Comparison of ENCODE assay signal across 23 cellular contexts in the genomic region with DNA sequence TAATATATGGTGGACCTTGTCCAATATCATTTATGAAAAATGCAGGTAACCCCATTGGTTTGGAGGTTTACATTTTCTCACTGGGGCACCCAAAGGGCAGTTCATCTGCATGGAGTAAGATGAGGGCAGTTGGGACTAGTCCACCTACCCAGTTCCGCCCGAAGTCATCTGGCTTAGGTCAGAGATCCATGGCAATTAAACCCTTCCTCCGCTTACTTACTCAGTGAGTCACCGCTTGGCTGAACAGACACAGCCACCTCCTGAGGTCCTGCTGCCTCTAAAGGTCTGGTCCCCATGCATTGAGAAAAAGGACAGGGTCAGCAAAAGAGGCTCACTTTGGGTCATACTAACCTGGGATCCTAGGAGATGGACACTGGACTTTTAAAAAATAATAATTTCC.
DNase-seq lines count a peak whose midpoint lies in the region; ATAC-seq and TF ChIP-seq lines count a peak whose summit lies in the region.
"Had no signal": no experiment of that assay in that cellular context is flagged by ENCODE, and none has a peak within 500 bp of the region (broad histone marks: within the 10 kb centered on the region; RNA-seq: fewer than 3 reads in every experiment).

No MANE protein-coding gene starts in this region.

- H3K4me3 ChIP-seq in brain microvascular endothelial cell (ENCODE audit: low read depth, low read length): no peak overlapping the region
- H3K4me3 ChIP-seq: gastrocnemius medialis, lung, SK-N-MC, upper lobe of right lung had no signal

- DNase-seq in A172 (ENCODE audit: low spot score): peak; percentile 48
- DNase-seq in HK-2 (ENCODE audit: unreplicated experiment): peak; percentile 13
- peak; percentile 16 for DNase-seq in brain microvascular endothelial cell
- peak; percentile 25 for DNase-seq in glomerular visceral epithelial cell (ENCODE audit: extremely low spot score)
- DNase-seq: activated CD4-positive, alpha-beta T cell treated with anti-CD3 and anti-CD28 coated beads, Interleukin-2, amount 50 U/mL, for 1 hour; activated naive CD8-positive, alpha-beta T cell treated with anti-CD3 and anti-CD28 coated beads for 36 hours; activated T-cell treated with anti-CD3 and anti-CD28 coated beads, Interleukin-2, amount 50 U/mL, for 4 hours; DMS79 treated with DMSO at 0.1 percent for 48 hours; effector memory CD4-positive, alpha-beta T cell; gastrocnemius medialis; Karpas-422; NCI-H146; stimulated activated CD4-positive, alpha-beta T cell treated with anti-CD3 and anti-CD28 coated beads, Interleukin-15, amount 100 ng/mL, for 24 hours; stimulated activated naive CD8-positive, alpha-beta T cell treated with anti-CD3 and anti-CD28 coated beads, Interleukin-15, Interleukin-2, amounts not matched to agents 100 U/mL and 50 U/mL, for 24 hours; upper lobe of right lung had no signal

- in situ Hi-C loops in brain microvascular endothelial cell (cut with HindIII; ENCODE audit: low pct_ligation_motif_present, low sequenced_read_pairs): no loop called here

- no peak for ATAC-seq in activated T-helper 17 cell treated with anti-CD3 and anti-CD28 coated beads, Interleukin-2, amount 50 U/mL, for 72 hours (replicated peaks)
- no peak for ATAC-seq in HG02852 (IDR thresholded peaks at IDR 0.05; ENCODE audit: unreplicated experiment)
- no peak for ATAC-seq in HG03139 (IDR thresholded peaks at IDR 0.05; ENCODE audit: unreplicated experiment)
- ATAC-seq in GM19328 (IDR thresholded peaks at IDR 0.05; ENCODE audit: unreplicated experiment): no peak
- ATAC-seq: activated T-cell treated with anti-CD3 and anti-CD28 coated beads, Interleukin-2, amount 50 U/mL, for 4 hours; gastrocnemius medialis; stimulated activated naive CD8-positive, alpha-beta T cell treated with anti-CD3 and anti-CD28 coated beads, Interleukin-15, Interleukin-2, amounts not matched to agents 100 U/mL and 50 U/mL, for 24 hours; upper lobe of right lung had no signal

- H3K4me3 Mint-ChIP-seq in activated T-helper 17 cell treated with anti-CD3 and anti-CD28 coated beads, Interleukin-2, amount 50 U/mL, for 72 hours: no peak overlapping the region
- H3K4me3 Mint-ChIP-seq: activated naive CD8-positive, alpha-beta T cell treated with anti-CD3 and anti-CD28 coated beads for 36 hours; activated T-cell treated with anti-CD3 and anti-CD28 coated beads, Interleukin-2, amount 50 U/mL, for 4 hours; CD14-positive monocyte had no signal

- H3K9me3 Mint-ChIP-seq in activated T-helper 17 cell treated with anti-CD3 and anti-CD28 coated beads, Interleukin-2, amount 50 U/mL, for 72 hours: peaks cover 2% of the 10 kb centered on the region
- H3K9me3 Mint-ChIP-seq: activated naive CD8-positive, alpha-beta T cell treated with anti-CD3 and anti-CD28 coated beads for 36 hours; activated T-cell treated with anti-CD3 and anti-CD28 coated beads, Interleukin-2, amount 50 U/mL, for 4 hours had no signal

- no peaks in the 10 kb centered on the region for H3K4me1 Mint-ChIP-seq in activated T-helper 17 cell treated with anti-CD3 and anti-CD28 coated beads, Interleukin-2, amount 50 U/mL, for 72 hours
- H3K4me1 Mint-ChIP-seq: activated naive CD8-positive, alpha-beta T cell treated with anti-CD3 and anti-CD28 coated beads for 36 hours; CD14-positive monocyte had no signal

- H3K27ac ChIP-seq in brain microvascular endothelial cell: no peak overlapping the region
- H3K27ac ChIP-seq: 22Rv1, gastrocnemius medialis, SK-N-MC, upper lobe of right lung had no signal

- H3K36me3 ChIP-seq in brain microvascular endothelial cell (replicated peaks): no peaks in the 10 kb centered on the region
- H3K36me3 ChIP-seq: gastrocnemius medialis, upper lobe of right lung had no signal

- no peak for TF ChIP-seq CTCF in brain microvascular endothelial cell (IDR thresholded peaks at IDR 0.05; ENCODE audit: low read depth, low read length, missing control alignments)

- no peak overlapping the region for H3K27ac Mint-ChIP-seq in activated T-helper 17 cell treated with anti-CD3 and anti-CD28 coated beads, Interleukin-2, amount 50 U/mL, for 72 hours
- H3K27ac Mint-ChIP-seq: activated naive CD8-positive, alpha-beta T cell treated with anti-CD3 and anti-CD28 coated beads for 36 hours; CD14-positive monocyte had no signal

- H3K36me3 Mint-ChIP-seq in activated T-helper 17 cell treated with anti-CD3 and anti-CD28 coated beads, Interleukin-2, amount 50 U/mL, for 72 hours (ENCODE audit: low read depth): no peaks in the 10 kb centered on the region
- H3K36me3 Mint-ChIP-seq: activated naive CD8-positive, alpha-beta T cell treated with anti-CD3 and anti-CD28 coated beads for 36 hours; CD14-positive monocyte had no signal

- H3K27me3 Mint-ChIP-seq in activated T-helper 17 cell treated with anti-CD3 and anti-CD28 coated beads, Interleukin-2, amount 50 U/mL, for 72 hours: no peaks in the 10 kb centered on the region
- H3K27me3 Mint-ChIP-seq: activated naive CD8-positive, alpha-beta T cell treated with anti-CD3 and anti-CD28 coated beads for 36 hours had no signal

- H3K27me3 ChIP-seq in brain microvascular endothelial cell (replicated peaks): no peaks in the 10 kb centered on the region
- H3K27me3 ChIP-seq: gastrocnemius medialis, upper lobe of right lung had no signal
